22 cellular contexts compared by ENCODE assay signal in the genomic region with DNA sequence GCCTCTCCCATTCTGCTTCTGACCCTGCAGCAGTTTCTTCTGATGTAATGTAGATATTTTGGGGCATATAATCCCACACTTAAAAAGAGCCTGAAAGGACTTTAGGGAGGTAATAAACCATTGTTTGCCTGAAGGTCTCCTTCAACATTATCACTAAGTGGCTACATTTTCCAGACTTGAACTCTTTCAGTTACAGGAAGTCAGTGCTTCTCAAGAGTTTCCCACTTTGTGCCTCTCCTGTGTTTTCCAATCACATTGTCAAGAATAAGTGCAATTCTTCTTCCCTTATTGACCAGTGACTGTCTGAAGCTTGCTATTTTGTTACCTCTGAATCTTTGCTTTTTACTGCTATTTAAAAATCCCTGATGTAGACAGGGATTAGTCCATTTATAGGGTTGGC.
"Had no signal": no experiment of that assay in that cellular context is flagged by ENCODE, and none has a peak within 500 bp of the region (broad histone marks: within the 10 kb centered on the region; RNA-seq: fewer than 3 reads in every experiment).

No MANE protein-coding gene starts in this region.

- FAIRE-seq: K562 had no signal

- H3K9me3 ChIP-seq: SJSA1 had no signal

- H3K4me3 ChIP-seq: K562, SJSA1 had no signal

- H3K27ac ChIP-seq: SJSA1, VCaP had no signal

- DNase-seq: activated B cell treated with CpG ODN at 0.5 μM for 24 hours; activated CD4-positive, alpha-beta memory T cell treated with anti-CD3 and anti-CD28 coated beads for 36 hours; activated CD4-positive, alpha-beta T cell treated with anti-CD3 and anti-CD28 coated beads for 4 hours; activated CD4-positive, alpha-beta T cell treated with anti-CD3 and anti-CD28 coated beads, Interleukin-2, amount 50 U/mL, for 1 hour; activated CD4-positive, CD25-positive, alpha-beta regulatory T cell treated with anti-CD3 and anti-CD28 coated beads, Interleukin-2, amount 50 U/mL, for 72 hours; activated CD8-positive, alpha-beta memory T cell treated with anti-CD3 and anti-CD28 coated beads, Interleukin-2, amount 50 U/mL, for 4 hours; activated gamma-delta T cell treated with Interleukin-2 at 50 U/mL for 16 hours; activated naive CD4-positive, alpha-beta T cell treated with anti-CD3 and anti-CD28 coated beads for 36 hours; activated naive CD8-positive, alpha-beta T cell treated with anti-CD3 and anti-CD28 coated beads, Interleukin-2, amount 50 U/mL, for 24 hours; activated T-cell treated with anti-CD3 and anti-CD28 coated beads for 4 hours; activated T-cell treated with anti-CD3 and anti-CD28 coated beads, Interleukin-2, amount 50 U/mL, for 4 hours; cerebellar nuclear complex; NCI-H146; NCI-H187; NCI-H2029 treated with DMSO at 0.1 percent for 48 hours; NCI-H226; T-helper 1 cell; T-helper 2 cell; T-helper 9 cell had no signal

- H3K4me1 ChIP-seq: SJSA1 had no signal

- ATAC-seq: activated naive CD8-positive, alpha-beta T cell treated with anti-CD3 and anti-CD28 coated beads, Interleukin-2, amount 50 U/mL, for 24 hours; activated T-cell treated with anti-CD3 and anti-CD28 coated beads, Interleukin-2, amount 50 U/mL, for 4 hours had no signal

- H3K27me3 ChIP-seq: SJSA1 had no signal

- H3K36me3 ChIP-seq: SJSA1 had no signal
